ENCODE assay signal across 8 cellular contexts in the genomic region with DNA sequence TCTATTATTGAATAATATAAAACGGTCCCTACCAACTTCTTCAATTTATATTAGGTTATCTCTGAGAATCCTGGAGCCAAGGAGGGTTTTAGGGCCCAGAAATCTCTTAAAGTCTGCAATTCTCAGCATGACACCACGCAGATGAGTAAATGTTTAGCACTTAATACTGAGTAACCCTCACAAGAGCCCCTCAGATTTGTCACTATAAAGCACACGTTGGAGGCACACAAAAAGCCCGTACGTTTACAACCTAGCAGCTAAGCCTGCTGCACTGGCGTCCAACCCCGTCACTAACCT. TPM values are rescaled to one million over a fixed set of nuclear protein-coding genes. Genes with fewer than 3 reads are reported as not detected.
DNase-seq lines count a peak whose midpoint lies in the region; ATAC-seq, FAIRE-seq and TF ChIP-seq lines count a peak whose summit lies in the region.

No MANE protein-coding gene starts in this region.

- TF ChIP-seq POLR2A in erythroblast (IDR thresholded peaks at IDR 0.05; ENCODE audit: low read length), result no peak

- no peaks in the 10 kb centered on the region for H3K9me3 ChIP-seq in pancreas

- in situ Hi-C loops in GM13977 (cut with MboI; ENCODE audit: low pct_unique_long_range_greater_than_20kb, low sequenced_read_pairs, unreplicated experiment), result no loop called here

- FAIRE-seq in RCC 7860 (lab: Jason Lieb, UNC), result no peak
- no peak for FAIRE-seq in pancreas (lab: Jason Lieb, UNC)

- WGBS in pancreas, 2 donors, result 1% methylated on average over 7 of the region's 7 CpGs

- intact Hi-C loops in pancreas (cut with DNase I), result no loop called here

- DNase-seq in GM12865 (ENCODE audit: low read depth) (peak; percentile 54), RCC 7860 (ENCODE audit: low spot score) (peak; percentile 37), pancreas (no peak), erythroblast (lab: John Stamatoyannopoulos, UW) (no peak), NCI-H345 treated with DMSO at 0.1 percent for 48 hours (lab: John Stamatoyannopoulos, UW; ENCODE audit: unreplicated experiment) (no peak), GM13977 (ENCODE audit: low spot score) (no peak)

- TF ChIP-seq CTCF in GM12865 (IDR thresholded peaks at IDR 0.05; ENCODE audit: insufficient read depth, low read depth, low read length, missing control alignments) (no peak), pancreas (IDR thresholded peaks at IDR 0.05) (no peak), GM13977 (IDR thresholded peaks at IDR 0.05; ENCODE audit: extremely low read depth, insufficient read depth, missing control alignments) (no peak)

- peak overlapping the region; percentile 91 for H3K4me3 ChIP-seq in GM12865 (ENCODE audit: low read depth, low read length)
- peak overlapping the region; percentile 74 to 83 (median 80) for H3K4me3 ChIP-seq in pancreas

- H3K4me1 ChIP-seq in pancreas, result peaks cover 18 to 37% (median 30%) of the 10 kb centered on the region in 3 donors

- H3K27me3 ChIP-seq in pancreas, result no peaks in the 10 kb centered on the region

- peak; percentile 49 for ATAC-seq in esophagus mucosa
- peak; percentile 42 to 60 (median 52) for ATAC-seq in pancreas
- ATAC-seq in GM18502 (IDR thresholded peaks at IDR 0.05; ENCODE audit: poor library complexity, unreplicated experiment), result no peak

- no peaks in the 10 kb centered on the region for H3K36me3 ChIP-seq in pancreas

- peak overlapping the region in 2 of 4 donors; percentile 98 for H3K27ac ChIP-seq in pancreas

RNA-seq across cellular contexts. Expression of a gene that starts 1.2 kb away (rescaled TPM):
- total RNA-seq in esophagus mucosa, result 130 TPM
- total RNA-seq in pancreas, result 100 to 1,000 TPM in 1 of 6 donors, 10 to 100 TPM in 5; 59.7 to 100 (median 70.6) TPM
- 100 to 1,000 TPM; 131 to 138 TPM for polyA plus RNA-seq in pancreas

RNA-seq across cellular contexts. Expression of a gene that starts 1.2 kb away (rescaled TPM):
- total RNA-seq in esophagus mucosa, result 58.0 TPM
- total RNA-seq in pancreas, result 10 to 100 TPM; 21.0 to 46.7 (median 28.3) TPM
- 1 to 10 TPM; 6.2 to 9.7 TPM for polyA plus RNA-seq in pancreas

RNA-seq across cellular contexts. Expression of a gene that starts 35.7 kb away (rescaled TPM):
- total RNA-seq in esophagus mucosa (25.1 TPM), pancreas (10 to 100 TPM; 11.0 to 19.5 (median 12.8) TPM)
- 10 to 100 TPM; 23.8 to 34.8 TPM for polyA plus RNA-seq in pancreas

RNA-seq across cellular contexts. Expression of a gene that starts 35.7 kb away (rescaled TPM):
- 136 TPM for total RNA-seq in esophagus mucosa
- total RNA-seq in pancreas, result 10 to 100 TPM; 38.6 to 65.1 (median 62.0) TPM
- polyA plus RNA-seq in pancreas, result 100 to 1,000 TPM; 275 to 310 TPM

RNA-seq across cellular contexts. Expression of a gene that starts 47.8 kb away (rescaled TPM):
- total RNA-seq in esophagus mucosa (3.3 TPM), pancreas (10 to 100 TPM; 32.7 to 65.9 (median 38.2) TPM)
- 10 to 100 TPM; 32.2 to 51.3 TPM for polyA plus RNA-seq in pancreas

Comparison
In these comparisons a context has a peak if more than half of its experiments do, and no peak if none do; other contexts are left out.
1. DNase-seq: peak in GM12865 (single experiment) and RCC 7860 (single experiment); none in pancreas (0 of 6), erythroblast (0 of 2), NCI-H345 treated with DMSO at 0.1 percent for 48 hours (single experiment) and GM13977 (single experiment).